In the genomic region with DNA sequence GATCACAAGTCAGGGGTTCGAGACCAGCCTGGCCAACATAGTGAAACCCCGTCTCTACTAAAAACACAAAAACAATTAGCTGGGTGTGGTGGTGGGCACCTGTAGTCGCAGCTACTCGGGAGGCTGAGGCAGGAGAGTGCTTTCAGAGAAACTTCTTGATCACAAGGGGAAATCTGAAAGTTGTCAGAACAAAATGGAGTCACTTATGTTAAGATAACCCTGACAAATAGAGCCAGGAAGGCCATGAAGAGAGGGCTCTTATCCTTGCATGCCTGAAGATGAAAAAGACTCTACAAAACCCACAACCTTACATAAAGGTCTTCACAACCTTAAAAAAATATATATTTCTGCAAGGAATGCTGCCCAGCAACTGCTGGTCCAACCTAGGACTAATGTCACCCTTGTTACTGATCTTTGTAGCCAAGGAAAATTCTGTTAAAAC, we compare ENCODE assay signal across 10 cellular contexts. TPM values are rescaled to one million over a fixed set of nuclear protein-coding genes. Genes with fewer than 3 reads are reported as not detected.
DNase-seq lines count a peak whose midpoint lies in the region; ATAC-seq, FAIRE-seq and TF ChIP-seq lines count a peak whose summit lies in the region.
"Had no signal": no experiment of that assay in that cellular context is flagged by ENCODE, and none has a peak within 500 bp of the region (broad histone marks: within the 10 kb centered on the region; RNA-seq: fewer than 3 reads in every experiment).

No MANE protein-coding gene starts in this region.

- no peak for TF ChIP-seq EP300 in HepG2 (IDR thresholded peaks at IDR 0.05; ENCODE audit: low read depth in 2 of 2, low read length in 2 of 2)
- TF ChIP-seq EP300 in HepG2 (CRISPR knock-in tag; IDR thresholded peaks at IDR 0.05; ENCODE audit: borderline replicate concordance) = no peak

- POLR2A ChIA-PET in HepG2 (lab: Yijun Ruan, JAX) = interaction anchor here (1.5 to 1.7 kb wide), 2 partner anchors 51 to 85 kb away, joined by 11 to 17 read pairs; partner anchors contain the start of genes LIG1 and ZSWIM9

- peaks cover 0 to 2% of the 10 kb centered on the region in 2 experiments; a peak in 2 of 5 replicates for H3K36me3 ChIP-seq in HepG2 (replicated peaks in 1 of 2; ENCODE audit: control insufficient read depth in 1 of 2, insufficient read depth in 2 of 2, low read length in 2 of 2)
- H3K36me3 ChIP-seq in subcutaneous abdominal adipose tissue (ENCODE audit: control insufficient read depth in 5 of 5, insufficient read depth in 5 of 5, low read length in 5 of 5) = no peaks in the 10 kb centered on the region
- H3K36me3 ChIP-seq in pancreas = no peaks in the 10 kb centered on the region

- H4K20me1 ChIP-seq in HepG2 (ENCODE audit: insufficient read depth, low read length) = no peaks in the 10 kb centered on the region

- H3K36me3 Mint-ChIP-seq in activated T-cell treated with anti-CD3 and anti-CD28 coated beads, Interleukin-2, amount 50 U/mL, for 24 hours (ENCODE audit: low read depth) = peaks cover 25% of the 10 kb centered on the region
- peaks cover 8% of the 10 kb centered on the region for H3K36me3 Mint-ChIP-seq in activated naive CD8-positive, alpha-beta T cell

- no peaks in the 10 kb centered on the region for H3K27me3 Mint-ChIP-seq in activated T-cell treated with anti-CD3 and anti-CD28 coated beads, Interleukin-2, amount 50 U/mL, for 24 hours
- no peaks in the 10 kb centered on the region for H3K27me3 Mint-ChIP-seq in activated naive CD8-positive, alpha-beta T cell

- no peaks in the 10 kb centered on the region for H3K9me3 ChIP-seq in HepG2 (ENCODE audit: low read length)
- H3K9me3 ChIP-seq in subcutaneous abdominal adipose tissue (ENCODE audit: control insufficient read depth in 5 of 5, low read length in 5 of 5) = no peaks in the 10 kb centered on the region
- H3K9me3 ChIP-seq in pancreas = no peaks in the 10 kb centered on the region

- FAIRE-seq in HepG2 (lab: Jason Lieb, UNC) = no peak
- no peak for FAIRE-seq in pancreas (lab: Jason Lieb, UNC)

- in situ Hi-C loops in HepG2 (cut with HindIII; ENCODE audit: extremely low pct_ligation_motif_present, low pct_unique_long_range_greater_than_20kb) = loop anchor here (25.0 kb wide), 1 partner anchor 292 kb away; no protein-coding TSS in a partner anchor

- peak overlapping the region; percentile 92 for H3K27ac Mint-ChIP-seq in activated T-cell treated with anti-CD3 and anti-CD28 coated beads, Interleukin-2, amount 50 U/mL, for 24 hours
- peak overlapping the region; percentile 93 for H3K27ac Mint-ChIP-seq in activated naive CD8-positive, alpha-beta T cell

- H3K27me3 ChIP-seq in HepG2 (ENCODE audit: control insufficient read depth in 1 of 2, insufficient read depth in 2 of 2, low read length in 2 of 2) (no peaks in the 10 kb centered on the region), subcutaneous abdominal adipose tissue (ENCODE audit: control insufficient read depth in 5 of 5, insufficient read depth in 4 of 5, low read length in 5 of 5) (no peaks in the 10 kb centered on the region), pancreas (no peaks in the 10 kb centered on the region)

- no peak for TF ChIP-seq RAD21 in HepG2 (CRISPR knock-in tag; IDR thresholded peaks at IDR 0.05)

- peaks cover 75% of the 10 kb centered on the region for H3K4me1 Mint-ChIP-seq in activated T-cell treated with anti-CD3 and anti-CD28 coated beads, Interleukin-2, amount 50 U/mL, for 24 hours (ENCODE audit: low read depth)
- H3K4me1 Mint-ChIP-seq in activated naive CD8-positive, alpha-beta T cell (ENCODE audit: low read depth) = peaks cover 80% of the 10 kb centered on the region

- intact Hi-C loops in HepG2 (cut with micrococcal nuclease; ENCODE audit: unreplicated experiment) (no loop called here), pancreas (cut with DNase I) (no loop called here)

- H3K9ac ChIP-seq in HepG2 (ENCODE audit: insufficient read depth, low read depth, low read length) = no peak overlapping the region
- H3K9ac ChIP-seq in subcutaneous abdominal adipose tissue (ENCODE audit: low read length in 5 of 5) = peak overlapping the region in 1 of 5 donors; percentile 95

- CTCF ChIA-PET in HepG2 (lab: Yijun Ruan, JAX; ENCODE audit: low intra/inter-chr PET ratio, low total read pairs) = no interaction called here

- H3K4me1 ChIP-seq in HepG2 (ENCODE audit: insufficient read depth, low read length) = peaks cover 26% of the 10 kb centered on the region
- H3K4me1 ChIP-seq in subcutaneous abdominal adipose tissue (ENCODE audit: control insufficient read depth in 5 of 5, insufficient read depth in 5 of 5, low read length in 5 of 5) = peaks cover 0 to 62% (median 39%) of the 10 kb centered on the region in 5 donors
- H3K4me1 ChIP-seq in pancreas = peaks cover 2 to 14% (median 13%) of the 10 kb centered on the region in 3 donors

- TF ChIP-seq CTCF in HepG2 (CRISPR knock-in tag; IDR thresholded peaks at IDR 0.05) (no peak), pancreas (IDR thresholded peaks at IDR 0.05) (no peak)

- WGBS in HepG2 (ENCODE audit: low lambda C conversion rate) = 100% methylated on average over 4 of the region's 4 CpGs
- 89 to 98% methylated on average over 4 of the region's 4 CpGs for WGBS in pancreas, 2 donors

- H3K4me3 Mint-ChIP-seq in activated T-cell treated with anti-CD3 and anti-CD28 coated beads, Interleukin-2, amount 50 U/mL, for 24 hours = peak overlapping the region; percentile 92
- H3K4me3 Mint-ChIP-seq in activated naive CD8-positive, alpha-beta T cell = peak overlapping the region; percentile 99

- no peak for TF ChIP-seq POLR2A in HepG2 (IDR thresholded peaks at IDR 0.05; ENCODE audit: insufficient read depth in 1 of 2, low read depth in 2 of 2, low read length in 2 of 2)

- DNase-seq in activated T-cell treated with anti-CD3 and anti-CD28 coated beads, Interleukin-2, amount 50 U/mL, for 24 hours = no peak
- no peak for DNase-seq in activated T-cell treated with anti-CD3 and anti-CD28 coated beads, Interleukin-2, amount 50 U/mL, for 1 hour
- DNase-seq in HepG2 (ENCODE audit: low spot score) (no peak), pancreas (no peak), superior temporal gyrus (ENCODE audit: extremely low spot score) (no peak)
- DNase-seq: activated CD8-positive, alpha-beta memory T cell treated with anti-CD3 and anti-CD28 coated beads for 24 hours; NCI-H524 had no signal

- no peaks in the 10 kb centered on the region for H3K9me3 Mint-ChIP-seq in activated T-cell treated with anti-CD3 and anti-CD28 coated beads, Interleukin-2, amount 50 U/mL, for 24 hours
- H3K9me3 Mint-ChIP-seq in activated naive CD8-positive, alpha-beta T cell (ENCODE audit: low read depth) = peaks cover 3% of the 10 kb centered on the region

- no peak for ATAC-seq in HepG2
- no peak for ATAC-seq in GM21381 (IDR thresholded peaks at IDR 0.05; ENCODE audit: unreplicated experiment)
- ATAC-seq in pancreas = no peak

- peak overlapping the region; percentile 80 for H3K4me2 ChIP-seq in HepG2 (ENCODE audit: low read depth, low read length)

- peaks cover 8% of the 10 kb centered on the region for H3K79me2 ChIP-seq in HepG2 (ENCODE audit: insufficient read depth, low read length)

- BruUV-seq in HepG2 (replicated peaks; lab: Mats Ljungman, UMichigan) = no TSS peak

- no peak overlapping the region for H2AFZ ChIP-seq in HepG2 (ENCODE audit: low read length)

- H3K4me3 ChIP-seq in HepG2 (replicated peaks in 1 of 3; ENCODE audit: insufficient read depth in 1 of 3, low read depth in 2 of 3, low read length in 3 of 3) = 0 out of 6 replicates have a peak overlapping the region, but pooled peaks of 1 of the 3 experiments have one; percentile 16
- H3K4me3 ChIP-seq in subcutaneous abdominal adipose tissue (ENCODE audit: low read depth in 1 of 5, low read length in 5 of 5) = peak overlapping the region; percentile 70 to 98 (median 85)
- H3K4me3 ChIP-seq in pancreas = peak overlapping the region in 2 of 4 donors; percentile 46 to 52

- no peak overlapping the region for H3K27ac ChIP-seq in HepG2 (ENCODE audit: extremely low read length, insufficient read depth, low read length)
- peak overlapping the region; percentile 98 for H3K27ac ChIP-seq in subcutaneous abdominal adipose tissue (ENCODE audit: low read depth, low read length)
- H3K27ac ChIP-seq in pancreas = no peak overlapping the region

RNA-seq across cellular contexts. Expression of gene CARD8, which starts 1.2 kb away (rescaled TPM):
- total RNA-seq in HepG2 (2016; rRNA removed; fragmentation: Illumina TruSeq; extraction: Trizol) (19.2 and 22.6 TPM in 2 replicates), pancreas (10 to 100 TPM in 5 of 6 donors, 1 to 10 TPM in 1; 8.6 to 26.0 (median 15.1) TPM)
- 10.5 and 12.2 TPM in 2 replicates for total RNA-seq in HepG2 (2016; cell fraction: cytosol; rRNA removed; fragmentation: Illumina TruSeq; extraction: Trizol; ENCODE audit: low read depth)
- 20.3 and 22.0 TPM in 2 replicates for total RNA-seq in HepG2 (2016; cell fraction: insoluble cytoplasmic fraction; rRNA removed; fragmentation: Illumina TruSeq; extraction: Trizol)
- total RNA-seq in HepG2 (2016; cell fraction: membrane; rRNA removed; fragmentation: Illumina TruSeq; extraction: Trizol) = 14.9 and 16.2 TPM in 2 replicates
- 27.3 and 27.4 TPM in 2 replicates for total RNA-seq in HepG2 (2016; cell fraction: nucleus; rRNA removed; fragmentation: Illumina TruSeq; extraction: Trizol)
- polyA plus RNA-seq in HepG2 (2011; rRNA removed) (12.6 and 15.0 TPM in 2 replicates), pancreas (10 to 100 TPM; 19.4 to 19.8 TPM)
- 6.0 and 6.2 TPM in 2 replicates for polyA plus RNA-seq in HepG2 (2011; cell fraction: cytosol; rRNA removed)
- 55.7 and 59.6 TPM in 2 replicates for polyA plus RNA-seq in HepG2 (2011; cell fraction: nucleus; rRNA removed)
- 15.3 and 16.1 TPM in 2 replicates for polyA plus RNA-seq in HepG2 (2012)
- 8.2 and 8.4 TPM in 2 replicates for polyA plus RNA-seq in HepG2 (2016; cell fraction: cytosol; fragmentation: Illumina TruSeq; extraction: Trizol; ENCODE audit: low read depth)
- 18.5 and 19.2 TPM in 2 replicates for polyA plus RNA-seq in HepG2 (2016; cell fraction: insoluble cytoplasmic fraction; fragmentation: Illumina TruSeq; extraction: Trizol; ENCODE audit: low read depth)
- 9.8 TPM in 2 replicates for polyA plus RNA-seq in HepG2 (2016; cell fraction: membrane; fragmentation: Illumina TruSeq; extraction: Trizol; ENCODE audit: low read depth)
- 40.8 and 46.1 TPM in 2 replicates for polyA plus RNA-seq in HepG2 (2016; cell fraction: nucleus; fragmentation: Illumina TruSeq; extraction: Trizol; ENCODE audit: insufficient read depth, low read depth)
- polyA minus RNA-seq in HepG2 (2011; rRNA and poly(A)+ RNA removed; ENCODE audit: low replicate concordance) = 11.4 and 14.4 TPM in 2 replicates
- polyA minus RNA-seq in HepG2 (2011; cell fraction: cytosol; rRNA and poly(A)+ RNA removed) = 6.8 and 7.5 TPM in 2 replicates
- 61.5 and 62.0 TPM in 2 replicates for polyA minus RNA-seq in HepG2 (2011; cell fraction: nucleus; rRNA and poly(A)+ RNA removed)

RNA-seq across cellular contexts. Expression of gene ZNF114, which starts 15.3 kb away (rescaled TPM):
- total RNA-seq in HepG2 (2016; rRNA removed; fragmentation: Illumina TruSeq; extraction: Trizol) (13.3 and 18.0 TPM in 2 replicates), pancreas (1 to 10 TPM in 3 of 6 donors, under 1 TPM in 3; 0.16 to 2.0 (median 0.94) TPM)
- total RNA-seq in HepG2 (2016; cell fraction: cytosol; rRNA removed; fragmentation: Illumina TruSeq; extraction: Trizol; ENCODE audit: low read depth) = 4.1 and 5.6 TPM in 2 replicates
- 13.4 and 17.1 TPM in 2 replicates for total RNA-seq in HepG2 (2016; cell fraction: insoluble cytoplasmic fraction; rRNA removed; fragmentation: Illumina TruSeq; extraction: Trizol)
- 9.9 and 12.6 TPM in 2 replicates for total RNA-seq in HepG2 (2016; cell fraction: membrane; rRNA removed; fragmentation: Illumina TruSeq; extraction: Trizol)
- total RNA-seq in HepG2 (2016; cell fraction: nucleus; rRNA removed; fragmentation: Illumina TruSeq; extraction: Trizol) = 7.2 and 8.3 TPM in 2 replicates
- polyA plus RNA-seq in HepG2 (2011; rRNA removed) (2.1 and 3.4 TPM in 2 replicates), pancreas (under 1 TPM; 0.30 to 0.70 TPM)
- polyA plus RNA-seq in HepG2 (2011; cell fraction: cytosol; rRNA removed) = 2.4 and 3.1 TPM in 2 replicates
- 1.5 and 2.4 TPM in 2 replicates for polyA plus RNA-seq in HepG2 (2011; cell fraction: nucleus; rRNA removed)
- 1.7 TPM in 2 replicates for polyA plus RNA-seq in HepG2 (2012)
- 0.91 and 1.1 TPM in 2 replicates for polyA plus RNA-seq in HepG2 (2016; cell fraction: cytosol; fragmentation: Illumina TruSeq; extraction: Trizol; ENCODE audit: low read depth)
- 11.6 and 12.0 TPM in 2 replicates for polyA plus RNA-seq in HepG2 (2016; cell fraction: insoluble cytoplasmic fraction; fragmentation: Illumina TruSeq; extraction: Trizol; ENCODE audit: low read depth)
- 2.7 and 3.7 TPM in 2 replicates for polyA plus RNA-seq in HepG2 (2016; cell fraction: membrane; fragmentation: Illumina TruSeq; extraction: Trizol; ENCODE audit: low read depth)
- 14.1 and 14.6 TPM in 2 replicates for polyA plus RNA-seq in HepG2 (2016; cell fraction: nucleus; fragmentation: Illumina TruSeq; extraction: Trizol; ENCODE audit: insufficient read depth, low read depth)
- 4.2 and 4.6 TPM in 2 replicates for polyA minus RNA-seq in HepG2 (2011; rRNA and poly(A)+ RNA removed; ENCODE audit: low replicate concordance)
- 3.3 and 6.2 TPM in 2 replicates for polyA minus RNA-seq in HepG2 (2011; cell fraction: cytosol; rRNA and poly(A)+ RNA removed)
- polyA minus RNA-seq in HepG2 (2011; cell fraction: nucleus; rRNA and poly(A)+ RNA removed) = 6.3 and 7.2 TPM in 2 replicates
